Comparison of ENCODE assay signal across 32 cellular contexts in the genomic region with DNA sequence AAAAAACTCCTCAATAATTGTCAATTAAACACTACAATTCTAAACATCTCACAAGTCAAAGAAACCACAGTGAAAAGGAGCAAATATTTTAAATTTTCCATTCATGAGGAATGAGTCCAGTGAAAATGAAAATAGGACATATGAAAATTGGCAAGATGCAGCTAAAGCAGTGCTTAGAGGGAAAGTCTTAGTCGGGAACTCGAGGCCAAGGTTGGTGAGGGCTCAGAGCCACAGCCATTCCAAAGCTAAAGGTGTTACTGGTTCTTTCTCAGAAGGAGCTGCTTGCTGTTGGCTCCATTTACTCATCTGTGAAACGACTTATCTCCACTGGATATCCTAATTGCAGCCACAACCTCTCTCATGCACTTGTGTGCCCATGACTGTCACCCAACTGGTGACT. TPM values are rescaled to one million over a fixed set of nuclear protein-coding genes. Genes with fewer than 3 reads are reported as not detected.
"Had no signal": no experiment of that assay in that cellular context is flagged by ENCODE, and none has a peak within 500 bp of the region (broad histone marks: within the 10 kb centered on the region; RNA-seq: fewer than 3 reads in every experiment).

No MANE protein-coding gene starts in this region.

- H3K27ac ChIP-seq: stomach, suprapubic skin, testis, thoracic aorta, thyroid gland, tibial artery, tibial nerve, transverse colon, upper lobe of left lung, upper lobe of right lung, uterus, vagina had no signal

- H3K4me3 Mint-ChIP-seq: stimulated activated effector memory CD8-positive, alpha-beta T cell treated with anti-CD3 and anti-CD28 coated beads, Interleukin-12 subunit alpha, Interleukin-12 subunit beta, amount 100 ng/mL, for 72 hours; stimulated activated memory B cell treated with anti-CD40 and anti-IgM and Interleukin-4, amounts not matched to agents 10 μg/mL and 1 μg/mL and 100 μg/mL, for 72 hours; stimulated activated naive B cell treated with anti-CD40 and anti-IgM and Interleukin-4, amounts not matched to agents 10 μg/mL and 1 μg/mL and 100 μg/mL, for 72 hours; stimulated activated naive CD8-positive, alpha-beta T cell treated with anti-CD3 and anti-CD28 coated beads, Interleukin-15, amount 100 ng/mL, for 72 hours; stimulated activated naive CD8-positive, alpha-beta T cell treated with anti-CD3 and anti-CD28 coated beads, Interleukin-15, Interleukin-2, amounts not matched to agents 100 ng/mL and 50 ng/mL, for 24 hours; type B pancreatic cell had no signal

- H3K4me1 Mint-ChIP-seq: stimulated activated effector memory CD8-positive, alpha-beta T cell treated with anti-CD3 and anti-CD28 coated beads, Interleukin-12 subunit alpha, Interleukin-12 subunit beta, amount 100 ng/mL, for 72 hours; stimulated activated memory B cell treated with anti-CD40 and anti-IgM and Interleukin-4, amounts not matched to agents 10 μg/mL and 1 μg/mL and 100 μg/mL, for 72 hours had no signal

- H3K27me3 ChIP-seq: testis, thyroid gland, transverse colon, upper lobe of left lung, upper lobe of right lung, uterus, vagina had no signal

- DNase-seq: stimulated activated CD4-positive, alpha-beta T cell treated with anti-CD3 and anti-CD28 coated beads, Interleukin-2, amount 100 ng/mL, for 48 hours; stimulated activated CD4-positive, alpha-beta T cell treated with anti-CD3 and anti-CD28 coated beads, Interleukin-4, amount 100 ng/mL, for 1 hour; stimulated activated CD4-positive, alpha-beta T cell treated with anti-CD3 and anti-CD28 coated beads, Interleukin-4, amount 100 ng/mL, for 24 hours; stimulated activated CD4-positive, alpha-beta T cell treated with anti-CD3 and anti-CD28 coated beads, Interleukin-4, amount 100 ng/mL, for 4 hours; stimulated activated CD8-positive, alpha-beta memory T cell treated with anti-CD3 and anti-CD28 coated beads, Interleukin-4, amount 100 ng/mL, for 48 hours; stimulated activated naive B cell treated with anti-CD40 and anti-IgM and Interleukin-4, amounts not matched to agents 10 μg/mL and 1 μg/mL and 100 μg/mL, for 72 hours; stimulated activated naive CD4-positive, alpha-beta T cell; stimulated activated naive CD4-positive, alpha-beta T cell treated with Interleukin-2 at 50 U/mL for 16 hours; stimulated activated naive CD8-positive, alpha-beta T cell treated with anti-CD3 and anti-CD28 coated beads, Interleukin-15, amount 100 ng/mL, for 72 hours; stimulated activated naive CD8-positive, alpha-beta T cell treated with anti-CD3 and anti-CD28 coated beads, Interleukin-15, Interleukin-2, amounts not matched to agents 100 U/mL and 50 U/mL, for 24 hours; stomach; substantia nigra; testis; tibial artery; transverse colon; trophoblast cell; upper lobe of left lung; upper lobe of right lung; uterus had no signal

- H3K4me1 ChIP-seq: stomach, suprapubic skin, testis, thyroid gland, tibial artery, transverse colon, upper lobe of left lung, upper lobe of right lung, uterus, vagina had no signal

- H3K9me3 ChIP-seq: testis, thyroid gland, transverse colon, upper lobe of right lung, uterus, vagina had no signal

- H3K9me3 Mint-ChIP-seq: stimulated activated effector memory CD8-positive, alpha-beta T cell treated with anti-CD3 and anti-CD28 coated beads, Interleukin-12 subunit alpha, Interleukin-12 subunit beta, amount 100 ng/mL, for 72 hours; stimulated activated naive CD8-positive, alpha-beta T cell treated with anti-CD3 and anti-CD28 coated beads, Interleukin-15, Interleukin-2, amounts not matched to agents 100 ng/mL and 50 ng/mL, for 24 hours had no signal

- H3K27ac Mint-ChIP-seq: stimulated activated effector memory CD8-positive, alpha-beta T cell treated with anti-CD3 and anti-CD28 coated beads, Interleukin-12 subunit alpha, Interleukin-12 subunit beta, amount 100 ng/mL, for 72 hours; stimulated activated memory B cell treated with anti-CD40 and anti-IgM and Interleukin-4, amounts not matched to agents 10 μg/mL and 1 μg/mL and 100 μg/mL, for 72 hours; stimulated activated naive B cell treated with anti-CD40 and anti-IgM and Interleukin-4, amounts not matched to agents 10 μg/mL and 1 μg/mL and 100 μg/mL, for 72 hours; stimulated activated naive CD8-positive, alpha-beta T cell treated with anti-CD3 and anti-CD28 coated beads, Interleukin-15, amount 100 ng/mL, for 72 hours; stimulated activated naive CD8-positive, alpha-beta T cell treated with anti-CD3 and anti-CD28 coated beads, Interleukin-15, Interleukin-2, amounts not matched to agents 100 ng/mL and 50 ng/mL, for 24 hours; type B pancreatic cell had no signal

- H3K36me3 ChIP-seq: stomach, suprapubic skin, thoracic aorta, thyroid gland, tibial artery, tibial nerve, transverse colon, upper lobe of left lung, upper lobe of right lung, uterus, vagina had no signal

- H3K36me3 Mint-ChIP-seq: stimulated activated effector memory CD8-positive, alpha-beta T cell treated with anti-CD3 and anti-CD28 coated beads, Interleukin-12 subunit alpha, Interleukin-12 subunit beta, amount 100 ng/mL, for 72 hours; stimulated activated memory B cell treated with anti-CD40 and anti-IgM and Interleukin-4, amounts not matched to agents 10 μg/mL and 1 μg/mL and 100 μg/mL, for 72 hours; type B pancreatic cell had no signal

- H3K4me3 ChIP-seq: stomach, suprapubic skin, testis, thoracic aorta, thyroid gland, tibial artery, tibial nerve, transverse colon, upper lobe of left lung, upper lobe of right lung, uterus, vagina had no signal

- ATAC-seq: stimulated activated memory B cell treated with anti-CD40 and anti-IgM and Interleukin-4, amounts not matched to agents 10 μg/mL and 1 μg/mL and 100 μg/mL, for 72 hours; stimulated activated naive B cell treated with anti-CD40 and anti-IgM and Interleukin-4, amounts not matched to agents 10 μg/mL and 1 μg/mL and 100 μg/mL, for 72 hours; stimulated activated naive CD8-positive, alpha-beta T cell treated with anti-CD3 and anti-CD28 coated beads, Interleukin-15, amount 100 ng/mL, for 72 hours; stimulated activated naive CD8-positive, alpha-beta T cell treated with anti-CD3 and anti-CD28 coated beads, Interleukin-15, Interleukin-2, amounts not matched to agents 100 U/mL and 50 U/mL, for 24 hours; upper lobe of right lung had no signal

RNA-seq across cellular contexts. Expression of a gene that starts 6.5 kb away (rescaled TPM):
- total RNA-seq: stomach, subcutaneous adipose tissue, suprapubic skin, temporal lobe, thoracic aorta, thyroid gland, tibial nerve, transverse colon, upper lobe of left lung, upper lobe of right lung, ureter, urinary bladder, vagina had no signal
- polyA plus RNA-seq: urinary bladder had no signal
